In the genomic region with DNA sequence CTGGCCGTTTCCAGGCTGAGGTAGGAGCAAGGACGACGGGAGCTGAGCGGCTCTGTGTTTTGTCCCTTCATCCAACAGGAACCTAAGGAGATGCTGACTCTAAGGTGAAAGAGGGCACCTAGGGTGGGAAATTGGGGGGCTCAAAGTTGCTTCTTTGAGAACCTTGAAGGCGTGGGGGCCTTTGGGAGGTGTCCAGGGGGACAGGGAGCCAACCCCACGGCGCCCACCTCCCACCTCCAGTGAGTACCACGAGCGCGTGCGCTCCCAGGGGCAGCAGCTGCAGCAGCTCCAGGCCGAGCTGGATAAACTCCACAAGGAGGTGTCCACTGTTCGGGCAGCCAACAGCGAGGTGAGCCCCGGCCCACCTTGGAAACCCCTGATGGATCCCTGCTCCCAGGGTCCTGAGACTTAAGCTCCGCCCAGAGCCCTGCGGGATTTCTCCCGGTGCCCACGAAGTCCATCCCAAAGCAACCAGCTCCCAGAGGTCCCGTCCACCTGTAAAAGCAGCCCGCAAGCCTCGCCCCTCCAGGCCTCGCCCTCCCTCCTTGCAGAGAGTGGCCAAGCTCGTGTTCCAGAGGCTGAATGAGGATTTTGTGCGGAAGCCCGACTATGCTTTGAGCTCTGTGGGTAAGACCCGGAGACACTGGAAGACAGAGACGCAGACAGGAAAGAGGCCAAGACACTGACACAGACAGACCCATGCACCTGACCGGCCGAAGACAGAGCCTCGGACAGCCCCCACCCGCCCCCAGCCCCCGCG, we compare ENCODE assay signal across 8 cellular contexts. TPM values are rescaled to one million over a fixed set of nuclear protein-coding genes. Genes with fewer than 3 reads are reported as not detected.
DNase-seq lines count a peak whose midpoint lies in the region; ATAC-seq and TF ChIP-seq lines count a peak whose summit lies in the region.

No MANE protein-coding gene starts in this region.

- H3K27me3 ChIP-seq in muscle layer of colon (ENCODE audit: control insufficient read depth in 1 of 2, insufficient read depth in 2 of 2, low read length in 2 of 2) = no peaks in the 10 kb centered on the region

- peaks cover 15% of the 10 kb centered on the region for H3K36me3 Mint-ChIP-seq in activated CD4-positive, alpha-beta T cell treated with anti-CD3 and anti-CD28 coated beads, Interleukin-2, amount 10 ng/mL, durations not matched to agents 24 days and 14 days (ENCODE audit: low read depth)

- peaks cover 30% of the 10 kb centered on the region for H3K4me1 Mint-ChIP-seq in activated CD4-positive, alpha-beta T cell treated with anti-CD3 and anti-CD28 coated beads, Interleukin-2, amount 10 ng/mL, durations not matched to agents 24 days and 14 days

- H3K9me3 ChIP-seq in muscle layer of colon (ENCODE audit: low read length) = no peaks in the 10 kb centered on the region

- DNase-seq in activated CD4-positive, alpha-beta T cell treated with anti-CD3 and anti-CD28 coated beads, Interleukin-2, amount 10 ng/mL, durations not matched to agents 24 days and 14 days = peak; percentile 79
- no peak for DNase-seq in activated CD4-positive, alpha-beta T cell treated with anti-CD3 and anti-CD28 coated beads for 4 hours
- peak; percentile 55 for DNase-seq in SK-N-DZ (ENCODE audit: low spot score)
- peak; percentile 76 for DNase-seq in coronary artery (ENCODE audit: low spot score)
- no peak for DNase-seq in DMS114 treated with DMSO at 0.1 percent for 48 hours (lab: John Stamatoyannopoulos, UW; ENCODE audit: unreplicated experiment)
- no peak for DNase-seq in cerebellar nuclear complex (lab: John Stamatoyannopoulos, UW)

- H3K9ac ChIP-seq in muscle layer of colon (ENCODE audit: low read length) = no peak overlapping the region

- H3K27ac Mint-ChIP-seq in activated CD4-positive, alpha-beta T cell treated with anti-CD3 and anti-CD28 coated beads, Interleukin-2, amount 10 ng/mL, durations not matched to agents 24 days and 14 days = peak overlapping the region; percentile 95

- peak overlapping the region; percentile 92 for H3K4me3 Mint-ChIP-seq in activated CD4-positive, alpha-beta T cell treated with anti-CD3 and anti-CD28 coated beads, Interleukin-2, amount 10 ng/mL, durations not matched to agents 24 days and 14 days

- H3K27me3 Mint-ChIP-seq in activated CD4-positive, alpha-beta T cell treated with anti-CD3 and anti-CD28 coated beads, Interleukin-2, amount 10 ng/mL, durations not matched to agents 24 days and 14 days = peaks cover 4% of the 10 kb centered on the region

- peaks cover 19% of the 10 kb centered on the region for H3K4me1 ChIP-seq in muscle layer of colon (ENCODE audit: insufficient read depth, low read length)

- peak overlapping the region; percentile 25 to 90 for H3K27ac ChIP-seq in coronary artery
- no peak overlapping the region for H3K27ac ChIP-seq in muscle layer of colon (ENCODE audit: low read depth, low read length)

- no peaks in the 10 kb centered on the region for H3K9me3 Mint-ChIP-seq in activated CD4-positive, alpha-beta T cell treated with anti-CD3 and anti-CD28 coated beads, Interleukin-2, amount 10 ng/mL, durations not matched to agents 24 days and 14 days

- peaks cover 11% of the 10 kb centered on the region for H3K36me3 ChIP-seq in muscle layer of colon (ENCODE audit: insufficient read depth, low read length)

- no peak for TF ChIP-seq CTCF in coronary artery (IDR thresholded peaks at IDR 0.05)

- TF ChIP-seq POLR2A in GM18505 (IDR thresholded peaks at IDR 0.05; ENCODE audit: borderline replicate concordance, extremely low read depth, insufficient read depth, insufficient read length) = no peak

- no peak for ATAC-seq in GM18505 (IDR thresholded peaks at IDR 0.05; ENCODE audit: unreplicated experiment)

- intact Hi-C loops in activated CD4-positive, alpha-beta T cell treated with anti-CD3 and anti-CD28 coated beads, Interleukin-2, amount 10 ng/mL, durations not matched to agents 24 days and 14 days (cut with micrococcal nuclease) = loop anchor here (1.0 to 10.0 kb wide), 6 partner anchors 17 to 846 kb away; partner anchors contain the start of gene PHF20

- H3K4me3 ChIP-seq in coronary artery (peak overlapping the region; percentile 79), muscle layer of colon (ENCODE audit: low read depth in 1 of 2, low read length in 2 of 2) (peak overlapping the region; percentile 10 to 72)

RNA-seq across cellular contexts. Expression of gene SPAG4, which starts 2.9 kb away (rescaled TPM):
- total RNA-seq in activated CD4-positive, alpha-beta T cell treated with anti-CD3 and anti-CD28 coated beads, Interleukin-2, amount 10 ng/mL, durations not matched to agents 24 days and 14 days = 3.5 and 5.2 TPM in 2 replicates
- 2.9 and 7.8 TPM in 2 replicates for polyA plus RNA-seq in SK-N-DZ (2014; cell fraction: cytosol; rRNA removed)
- polyA plus RNA-seq in SK-N-DZ (2014; cell fraction: nucleus; rRNA removed) = 46.8 and 53.6 TPM in 2 replicates

RNA-seq across cellular contexts. Expression of gene CPNE1, which starts 46.1 kb away (rescaled TPM):
- total RNA-seq in activated CD4-positive, alpha-beta T cell treated with anti-CD3 and anti-CD28 coated beads, Interleukin-2, amount 10 ng/mL, durations not matched to agents 24 days and 14 days = 317 and 318 TPM in 2 replicates
- 380 and 415 TPM in 2 replicates for polyA plus RNA-seq in SK-N-DZ (2014; cell fraction: cytosol; rRNA removed)
- polyA plus RNA-seq in SK-N-DZ (2014; cell fraction: nucleus; rRNA removed) = 552 and 706 TPM in 2 replicates

RNA-seq across cellular contexts. Expression of gene RBM12, which starts 46.1 kb away (rescaled TPM):
- total RNA-seq in activated CD4-positive, alpha-beta T cell treated with anti-CD3 and anti-CD28 coated beads, Interleukin-2, amount 10 ng/mL, durations not matched to agents 24 days and 14 days = 148 and 151 TPM in 2 replicates
- polyA plus RNA-seq in SK-N-DZ (2014; cell fraction: cytosol; rRNA removed) = 66.0 and 74.4 TPM in 2 replicates
- 42.8 and 49.3 TPM in 2 replicates for polyA plus RNA-seq in SK-N-DZ (2014; cell fraction: nucleus; rRNA removed)

Comparison
In these comparisons a context has a peak if more than half of its experiments do, and no peak if none do; other contexts are left out.
1. DNase-seq: peak in activated CD4-positive, alpha-beta T cell treated with anti-CD3 and anti-CD28 coated beads, Interleukin-2, amount 10 ng/mL, durations not matched to agents 24 days and 14 days (single experiment), SK-N-DZ (single experiment) and coronary artery (single experiment); none in activated CD4-positive, alpha-beta T cell treated with anti-CD3 and anti-CD28 coated beads for 4 hours (0 of 2), DMS114 treated with DMSO at 0.1 percent for 48 hours (single experiment) and cerebellar nuclear complex (0 of 2).